23 cellular contexts compared by ENCODE assay signal in the genomic region with DNA sequence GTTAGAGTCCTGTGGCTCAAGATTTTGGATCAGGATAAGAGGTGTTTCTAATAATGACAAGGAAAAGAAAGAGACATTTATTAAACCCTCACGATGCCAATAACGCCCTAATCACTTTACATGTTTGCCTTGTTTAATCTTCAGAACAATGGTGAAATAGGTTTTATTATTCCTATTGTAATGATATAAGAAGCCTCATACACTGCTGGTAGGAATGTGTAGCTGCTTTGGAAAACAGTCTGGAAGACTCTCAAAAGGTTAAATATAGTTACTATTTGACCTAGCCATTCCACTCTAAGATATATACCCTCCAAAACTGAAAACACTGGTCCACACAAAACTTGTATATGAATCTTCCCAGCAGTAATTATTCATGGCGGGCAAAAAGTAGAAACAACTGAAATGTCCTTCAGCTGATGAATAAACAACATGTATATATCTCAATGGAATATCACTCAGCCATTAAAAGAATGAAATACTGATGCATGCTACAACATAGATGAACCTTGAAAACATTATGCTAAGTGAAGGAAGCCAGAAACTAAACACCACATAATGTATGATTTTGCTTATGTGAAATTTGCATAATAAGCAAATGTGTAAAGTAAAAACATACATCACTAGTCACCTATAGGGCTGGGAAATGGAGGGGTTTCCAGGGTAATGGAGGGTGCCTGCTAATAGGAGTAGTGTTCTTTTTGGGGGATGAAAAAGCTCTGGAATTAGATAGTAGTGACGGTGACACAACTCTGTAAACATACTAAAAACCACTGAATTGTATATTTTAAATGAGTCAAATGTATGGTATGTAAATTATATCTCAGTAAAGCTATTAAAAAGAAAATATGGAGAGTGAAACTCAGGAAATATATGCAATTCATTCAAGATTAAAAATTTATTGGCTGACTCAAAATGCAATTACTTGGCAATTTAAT.
DNase-seq lines count a peak whose midpoint lies in the region; ATAC-seq, FAIRE-seq and TF ChIP-seq lines count a peak whose summit lies in the region.
"Had no signal": no experiment of that assay in that cellular context is flagged by ENCODE, and none has a peak within 500 bp of the region (broad histone marks: within the 10 kb centered on the region; RNA-seq: fewer than 3 reads in every experiment).

No MANE protein-coding gene starts in this region.

- DNase-seq in NCI-H526 (lab: John Stamatoyannopoulos, UW) = peak; percentile 3 to 8
- no peak for DNase-seq in NCI-H526 treated with DMSO at 0.1 percent for 48 hours (lab: John Stamatoyannopoulos, UW)
- DNase-seq in Panc1 (ENCODE audit: low read depth, low spot score) = peak; percentile 50
- DNase-seq in epithelial cell of prostate (ENCODE audit: low read depth, low spot score) = no peak
- DNase-seq in urothelium cell line (ENCODE audit: low spot score) = no peak
- DNase-seq in NCI-H1436 treated with DMSO at 0.1 percent for 48 hours (lab: John Stamatoyannopoulos, UW) = no peak
- no peak for DNase-seq in NCI-H1048 (lab: John Stamatoyannopoulos, UW)
- no peak for DNase-seq in D721Med (ENCODE audit: insufficient read length, low spot score)
- DNase-seq: activated gamma-delta T cell treated with Interleukin-2 at 50 U/mL for 16 hours; CD4-positive, alpha-beta T cell; cerebellar nuclear complex; effector memory CD8-positive, alpha-beta T cell; hippocampal formation; mesendoderm; natural killer cell; NCI-H1092 treated with DMSO at 0.1 percent for 48 hours; NCI-H69; SHP77 treated with DMSO at 0.1 percent for 48 hours; stimulated activated CD4-positive, alpha-beta T cell treated with anti-CD3 and anti-CD28 coated beads, Interleukin-2, amount 100 ng/mL, for 24 hours had no signal

- H3K4me1 ChIP-seq in Panc1 (ENCODE audit: control insufficient read depth, insufficient read depth, low read length) = peaks cover 6% of the 10 kb centered on the region; the same call in 1 of the 2 replicates

- peak; percentile 8; the same call in 1 of the 2 replicates for TF ChIP-seq CTCF in Panc1 (IDR thresholded peaks at IDR 0.05)
- no peak for TF ChIP-seq CTCF in D721Med (IDR thresholded peaks at IDR 0.05; ENCODE audit: insufficient read depth, missing control alignments)

- no peaks in the 10 kb centered on the region for H3K27me3 ChIP-seq in Panc1 (ENCODE audit: control insufficient read depth, insufficient read depth, low read length)
- H3K27me3 ChIP-seq: tibial nerve had no signal

- no peak overlapping the region for H3K4me3 ChIP-seq in Panc1 (ENCODE audit: low read depth in 2 of 2, low read length in 2 of 2)
- H3K4me3 ChIP-seq: tibial nerve had no signal

- POLR2A ChIA-PET in Panc1 (lab: Charles Lee) = interaction anchor here (0.7 kb wide), 1 partner anchor 41 kb away, joined by 17 read pairs; no protein-coding TSS in a partner anchor

- BruUV-seq in Panc1 (replicated peaks; lab: Mats Ljungman, UMichigan) = no TSS peak

- in situ Hi-C loops in Panc1 (cut with HindIII; ENCODE audit: low pct_unique_long_range_greater_than_20kb, low sequenced_read_pairs) = no loop called here

- CTCF ChIA-PET in Panc1 (lab: Charles Lee) = no interaction called here

- peak; percentile 55 for FAIRE-seq in urothelium cell line (lab: Jason Lieb, UNC)
- FAIRE-seq in D721Med (lab: Jason Lieb, UNC) = no peak
- FAIRE-seq: keratinocyte had no signal

- intact Hi-C loops in Panc1 (cut with micrococcal nuclease; ENCODE audit: unreplicated experiment) = no loop called here

- peak; percentile 94 for ATAC-seq in Panc1
- ATAC-seq: effector memory CD8-positive, alpha-beta T cell; HCT116; natural killer cell had no signal

- H3K27ac ChIP-seq in Panc1 (ENCODE audit: low read length) (peak overlapping the region; percentile 73; the same call in 1 of the 2 replicates), epithelial cell of prostate (peak overlapping the region; percentile 50)
- H3K27ac ChIP-seq: 22Rv1 had no signal

- no peaks in the 10 kb centered on the region for H3K9me3 ChIP-seq in Panc1 (ENCODE audit: control insufficient read depth, insufficient read depth, low read depth, low read length)
- H3K9me3 ChIP-seq: tibial nerve had no signal

- no peaks in the 10 kb centered on the region for H3K36me3 ChIP-seq in Panc1 (ENCODE audit: control insufficient read depth, insufficient read depth, low read length)
- H3K36me3 ChIP-seq: tibial nerve had no signal

Comparison
In these comparisons a context has a peak if more than half of its experiments do, and no peak if none do; other contexts are left out.
1. DNase-seq: peak in NCI-H526 (2 of 2) and Panc1 (single experiment); none in NCI-H526 treated with DMSO at 0.1 percent for 48 hours (single experiment), epithelial cell of prostate (single experiment), urothelium cell line (single experiment), NCI-H1436 treated with DMSO at 0.1 percent for 48 hours (single experiment), NCI-H1048 (single experiment) and D721Med (single experiment).